1 cellular context compared by ENCODE assay signal in the genomic region with DNA sequence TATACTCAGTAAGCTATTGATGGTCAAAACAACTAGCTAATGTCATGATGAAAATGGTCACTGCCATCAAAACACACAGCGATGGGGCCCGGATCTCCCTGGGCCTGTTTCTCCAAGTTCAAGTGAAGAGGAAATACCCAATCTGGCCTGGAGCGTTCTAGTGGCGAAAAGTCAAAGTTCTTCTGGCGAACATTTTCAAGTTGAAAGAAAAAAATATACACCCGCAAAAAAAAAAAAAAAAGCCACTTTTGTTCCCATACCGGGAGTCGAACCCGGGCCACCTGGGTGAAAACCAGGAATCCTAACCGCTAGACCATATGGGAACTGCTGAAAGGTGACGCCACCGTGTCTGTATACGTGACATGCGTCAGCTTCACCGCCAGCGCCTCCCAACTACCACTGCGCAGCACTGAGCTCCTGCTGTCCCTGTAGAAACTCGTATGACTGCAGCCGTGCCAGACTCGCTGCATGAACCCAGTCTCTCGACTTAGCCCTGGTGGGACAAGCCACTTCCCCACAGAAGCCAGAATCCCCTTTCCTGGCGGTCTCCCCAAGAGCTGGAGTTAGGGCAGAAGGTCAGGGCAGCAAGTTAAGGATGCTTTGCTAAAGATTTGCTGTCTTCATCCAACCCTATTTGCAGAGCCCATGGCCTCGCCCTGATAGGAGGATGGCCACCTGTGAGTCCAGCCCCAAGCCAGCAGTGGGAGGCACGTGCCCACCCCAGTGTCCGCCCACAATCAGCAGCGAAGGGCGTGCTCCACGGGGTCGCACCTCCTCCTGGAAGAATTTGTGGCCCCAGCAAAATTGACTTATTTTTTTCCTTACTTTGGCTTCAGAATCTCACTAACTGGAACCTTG.
TF ChIP-seq lines count a peak whose summit lies in the region.

No MANE protein-coding gene starts in this region.

TF ChIP-seq in GM12878, 131 proteins besides CTCF, POLR2A, EP300 and RAD21:
- TF ChIP-seq SMC3 (IDR thresholded peaks at IDR 0.05; ENCODE audit: borderline replicate concordance, low read length) (no peak), POLR2AphosphoS2 (IDR thresholded peaks at IDR 0.05; ENCODE audit: low read depth, low read length) (peak; percentile 75; the same call in 1 of the 2 replicates), IKZF2 (IDR thresholded peaks at IDR 0.05) (peak; percentile 82 to 89), ZZZ3 (IDR thresholded peaks at IDR 0.05; ENCODE audit: control insufficient read depth, insufficient read length, low read depth) (no peak), MEF2B (IDR thresholded peaks at IDR 0.05; ENCODE audit: partially characterized antibody, poor library complexity, severe bottlenecking) (peak; percentile 14), BCL11A (IDR thresholded peaks at IDR 0.05; ENCODE audit: low read depth, low read length) (no peak), IRF4 (IDR thresholded peaks at IDR 0.05; ENCODE audit: low read depth, low read length) (peak; percentile 50; the same call in 1 of the 2 replicates), TBL1XR1 (IDR thresholded peaks at IDR 0.05; ENCODE audit: low read depth, low read length) (0 out of 2 replicates have a peak, but pooled peaks have one; percentile 48), ATF7 (IDR thresholded peaks at IDR 0.05; ENCODE audit: low read depth) (peak; percentile 90), YY1 (IDR thresholded peaks at IDR 0.05; ENCODE audit: low read depth, low read length) (peak; percentile 54; the same call in 1 of the 2 replicates), POU2F2 (IDR thresholded peaks at IDR 0.05; ENCODE audit: borderline replicate concordance, low read depth, low read length) (0 out of 3 replicates have a peak, but pooled peaks have one; percentile 44), PAX5 (IDR thresholded peaks at IDR 0.05; ENCODE audit: borderline replicate concordance, low read depth, low read length) (0 out of 2 replicates have a peak, but pooled peaks have one; percentile 14), MLLT1 (IDR thresholded peaks at IDR 0.05) (0 out of 2 replicates have a peak, but pooled peaks have one; percentile 51), CREB1 (IDR thresholded peaks at IDR 0.05; ENCODE audit: low read depth) (0 out of 2 replicates have a peak, but pooled peaks have one; percentile 21), NFXL1 (IDR thresholded peaks at IDR 0.05; ENCODE audit: borderline replicate concordance) (no peak), ZNF207 (IDR thresholded peaks at IDR 0.05; ENCODE audit: borderline replicate concordance) (peak; percentile 40; the same call in 1 of the 2 replicates), IRF3 (IDR thresholded peaks at IDR 0.05) (peak; percentile 53; the same call in 1 of the 2 replicates), ELK1 (IDR thresholded peaks at IDR 0.05; ENCODE audit: low read depth, low read length) (no peak), ESRRA (IDR thresholded peaks at IDR 0.05; ENCODE audit: low read length) (no peak), SMARCA5 (IDR thresholded peaks at IDR 0.05) (peak; percentile 84), TARDBP (IDR thresholded peaks at IDR 0.05; ENCODE audit: borderline replicate concordance) (peak; percentile 87), ZNF24 (IDR thresholded peaks at IDR 0.05) (peak; percentile 98), POLR2AphosphoS5 (IDR thresholded peaks at IDR 0.05; ENCODE audit: low read length) (0 out of 2 replicates have a peak, but pooled peaks have one; percentile 7), SREBF1 (IDR thresholded peaks at IDR 0.05; ENCODE audit: low read length) (no peak), SREBF2 (IDR thresholded peaks at IDR 0.05; ENCODE audit: low read length) (peak; percentile 95), GABPA (IDR thresholded peaks at IDR 0.05; ENCODE audit: low read depth) (0 out of 2 replicates have a peak, but pooled peaks have one; percentile 23), ZNF384 (IDR thresholded peaks at IDR 0.05; ENCODE audit: borderline replicate concordance, low read depth, low read length) (0 out of 2 replicates have a peak, but pooled peaks have one; percentile 43), HDGF (IDR thresholded peaks at IDR 0.05) (0 out of 2 replicates have a peak, but pooled peaks have one; percentile 70), CREM (IDR thresholded peaks at IDR 0.05; ENCODE audit: low read depth) (0 out of 2 replicates have a peak, but pooled peaks have one; percentile 21), NR2F1 (conservative IDR thresholded peaks at IDR 0.05) (no peak), RUNX3 (IDR thresholded peaks at IDR 0.05; ENCODE audit: low read length) (peak; percentile 81), ZSCAN29 (IDR thresholded peaks at IDR 0.05) (peak; percentile 47; the same call in 1 of the 2 replicates), NBN (IDR thresholded peaks at IDR 0.05) (peak; percentile 77), IKZF1 (conservative IDR thresholded peaks at IDR 0.05) (peak; percentile 68), RELB (IDR thresholded peaks at IDR 0.05; ENCODE audit: low read depth) (0 out of 2 replicates have a peak, but pooled peaks have one; percentile 48), PKNOX1 (IDR thresholded peaks at IDR 0.05) (no peak), STAT1 (conservative IDR thresholded peaks at IDR 0.05) (0 out of 2 replicates have a peak, but pooled peaks have one; percentile 67), SKIL (IDR thresholded peaks at IDR 0.05; ENCODE audit: low read depth, poor library complexity, severe bottlenecking) (peak; percentile 45), BHLHE40 (IDR thresholded peaks at IDR 0.05; ENCODE audit: borderline replicate concordance in 1 of 2, low read depth in 2 of 2, low read length in 1 of 2) (peak; percentile 83 to 90)
- TF ChIP-seq, protein P1, sequence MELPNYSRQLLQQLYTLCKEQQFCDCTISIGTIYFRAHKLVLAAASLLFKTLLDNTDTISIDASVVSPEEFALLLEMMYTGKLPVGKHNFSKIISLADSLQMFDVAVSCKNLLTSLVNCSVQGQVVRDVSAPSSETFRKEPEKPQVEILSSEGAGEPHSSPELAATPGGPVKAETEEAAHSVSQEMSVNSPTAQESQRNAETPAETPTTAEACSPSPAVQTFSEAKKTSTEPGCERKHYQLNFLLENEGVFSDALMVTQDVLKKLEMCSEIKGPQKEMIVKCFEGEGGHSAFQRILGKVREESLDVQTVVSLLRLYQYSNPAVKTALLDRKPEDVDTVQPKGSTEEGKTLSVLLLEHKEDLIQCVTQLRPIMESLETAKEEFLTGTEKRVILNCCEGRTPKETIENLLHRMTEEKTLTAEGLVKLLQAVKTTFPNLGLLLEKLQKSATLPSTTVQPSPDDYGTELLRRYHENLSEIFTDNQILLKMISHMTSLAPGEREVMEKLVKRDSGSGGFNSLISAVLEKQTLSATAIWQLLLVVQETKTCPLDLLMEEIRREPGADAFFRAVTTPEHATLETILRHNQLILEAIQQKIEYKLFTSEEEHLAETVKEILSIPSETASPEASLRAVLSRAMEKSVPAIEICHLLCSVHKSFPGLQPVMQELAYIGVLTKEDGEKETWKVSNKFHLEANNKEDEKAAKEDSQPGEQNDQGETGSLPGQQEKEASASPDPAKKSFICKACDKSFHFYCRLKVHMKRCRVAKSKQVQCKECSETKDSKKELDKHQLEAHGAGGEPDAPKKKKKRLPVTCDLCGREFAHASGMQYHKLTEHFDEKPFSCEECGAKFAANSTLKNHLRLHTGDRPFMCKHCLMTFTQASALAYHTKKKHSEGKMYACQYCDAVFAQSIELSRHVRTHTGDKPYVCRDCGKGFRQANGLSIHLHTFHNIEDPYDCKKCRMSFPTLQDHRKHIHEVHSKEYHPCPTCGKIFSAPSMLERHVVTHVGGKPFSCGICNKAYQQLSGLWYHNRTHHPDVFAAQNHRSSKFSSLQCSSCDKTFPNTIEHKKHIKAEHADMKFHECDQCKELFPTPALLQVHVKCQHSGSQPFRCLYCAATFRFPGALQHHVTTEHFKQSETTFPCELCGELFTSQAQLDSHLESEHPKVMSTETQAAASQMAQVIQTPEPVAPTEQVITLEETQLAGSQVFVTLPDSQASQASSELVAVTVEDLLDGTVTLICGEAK (IDR thresholded peaks at IDR 0.05; ENCODE audit: borderline replicate concordance), result peak; percentile 59; the same call in 1 of the 2 replicates
- TF ChIP-seq, protein P2, sequence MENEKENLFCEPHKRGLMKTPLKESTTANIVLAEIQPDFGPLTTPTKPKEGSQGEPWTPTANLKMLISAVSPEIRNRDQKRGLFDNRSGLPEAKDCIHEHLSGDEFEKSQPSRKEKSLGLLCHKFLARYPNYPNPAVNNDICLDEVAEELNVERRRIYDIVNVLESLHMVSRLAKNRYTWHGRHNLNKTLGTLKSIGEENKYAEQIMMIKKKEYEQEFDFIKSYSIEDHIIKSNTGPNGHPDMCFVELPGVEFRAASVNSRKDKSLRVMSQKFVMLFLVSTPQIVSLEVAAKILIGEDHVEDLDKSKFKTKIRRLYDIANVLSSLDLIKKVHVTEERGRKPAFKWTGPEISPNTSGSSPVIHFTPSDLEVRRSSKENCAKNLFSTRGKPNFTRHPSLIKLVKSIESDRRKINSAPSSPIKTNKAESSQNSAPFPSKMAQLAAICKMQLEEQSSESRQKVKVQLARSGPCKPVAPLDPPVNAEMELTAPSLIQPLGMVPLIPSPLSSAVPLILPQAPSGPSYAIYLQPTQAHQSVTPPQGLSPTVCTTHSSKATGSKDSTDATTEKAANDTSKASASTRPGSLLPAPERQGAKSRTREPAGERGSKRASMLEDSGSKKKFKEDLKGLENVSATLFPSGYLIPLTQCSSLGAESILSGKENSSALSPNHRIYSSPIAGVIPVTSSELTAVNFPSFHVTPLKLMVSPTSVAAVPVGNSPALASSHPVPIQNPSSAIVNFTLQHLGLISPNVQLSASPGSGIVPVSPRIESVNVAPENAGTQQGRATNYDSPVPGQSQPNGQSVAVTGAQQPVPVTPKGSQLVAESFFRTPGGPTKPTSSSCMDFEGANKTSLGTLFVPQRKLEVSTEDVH (IDR thresholded peaks at IDR 0.05; ENCODE audit: low read depth, partially characterized antibody), result no peak
TF ChIP-seq in GM12878: peak in this region for 31.
